8 cellular contexts compared by ENCODE assay signal in the genomic region with DNA sequence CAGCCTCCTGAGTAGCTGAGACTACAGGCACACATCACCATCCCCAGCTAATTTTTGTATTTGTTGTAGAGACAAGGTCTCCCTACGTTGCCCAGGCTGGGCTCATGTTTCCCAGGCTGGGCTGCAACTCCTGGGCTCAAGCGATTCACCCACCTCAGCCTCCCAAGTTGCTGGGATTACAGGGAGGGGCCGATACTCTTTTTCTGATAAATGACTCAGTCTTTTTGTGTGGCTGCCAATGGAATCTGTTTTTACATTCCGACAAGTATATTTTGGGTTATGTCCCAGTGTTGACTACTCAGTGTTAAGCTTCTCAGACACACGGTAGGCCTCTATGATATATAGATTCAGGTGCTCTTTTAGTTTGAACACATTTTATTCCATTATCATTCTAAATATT. TPM values are rescaled to one million over a fixed set of nuclear protein-coding genes. Genes with fewer than 3 reads are reported as not detected.
A peak's percentile ranks its signal among the peaks of the same experiment; 100 is the strongest.
DNase-seq lines count a peak whose midpoint lies in the region; ATAC-seq and TF ChIP-seq lines count a peak whose summit lies in the region.

No MANE protein-coding gene starts in this region.

- H3K9me3 ChIP-seq in CD4-positive, alpha-beta T cell (ENCODE audit: control insufficient read depth, low read length): no peaks in the 10 kb centered on the region

- no peak for TF ChIP-seq CTCF in CD4-positive, alpha-beta T cell (IDR thresholded peaks at IDR 0.05)
- TF ChIP-seq CTCF in osteocyte (IDR thresholded peaks at IDR 0.05): no peak

- H3K36me3 Mint-ChIP-seq in CD4-positive, alpha-beta T cell (ENCODE audit: low read depth): peaks cover 10% of the 10 kb centered on the region
- H3K36me3 Mint-ChIP-seq in osteocyte (ENCODE audit: unreplicated experiment): no peaks in the 10 kb centered on the region

- no peak overlapping the region for H3K27ac ChIP-seq in CD4-positive, alpha-beta T cell (ENCODE audit: low read depth, low read length)
- peak overlapping the region; percentile 67 for H3K27ac ChIP-seq in epithelial cell of prostate

- H3K27me3 ChIP-seq in CD4-positive, alpha-beta T cell (ENCODE audit: control insufficient read depth, insufficient read depth, low read length): no peaks in the 10 kb centered on the region

- H3K9me3 Mint-ChIP-seq in CD4-positive, alpha-beta T cell: no peaks in the 10 kb centered on the region
- no peaks in the 10 kb centered on the region for H3K9me3 Mint-ChIP-seq in osteocyte (ENCODE audit: unreplicated experiment)

- intact Hi-C loops in CD4-positive, alpha-beta T cell (cut with DNase I, micrococcal nuclease): loop anchor here in 1 of 2 experiments (2.0 kb wide), 1 partner anchor 58 kb away; a partner anchor contains a TSS

- CTCF ChIA-PET in CD4-positive, alpha-beta T cell (lab: Charles Lee): interaction anchor here (1.7 to 3.5 kb wide), 2 partner anchors 220 to 224 kb away, joined by 7 to 57 read pairs; no protein-coding TSS in a partner anchor

- ATAC-seq in CD4-positive, alpha-beta T cell (ENCODE audit: poor library complexity): no peak
- ATAC-seq in GM19035 (IDR thresholded peaks at IDR 0.05; ENCODE audit: unreplicated experiment) (no peak), GM18519 (IDR thresholded peaks at IDR 0.05; ENCODE audit: low FRiP score, unreplicated experiment) (no peak), HG02571 (IDR thresholded peaks at IDR 0.05; ENCODE audit: unreplicated experiment) (no peak), HG02588 (IDR thresholded peaks at IDR 0.05; ENCODE audit: unreplicated experiment) (no peak)

- POLR2A ChIA-PET in CD4-positive, alpha-beta T cell (lab: Charles Lee): interaction anchor here (3.3 to 4.7 kb wide), 3 partner anchors 48 to 224 kb away, joined by 28 to 84 read pairs (median 31); a partner anchor contains a TSS

- no peaks in the 10 kb centered on the region for H3K27me3 Mint-ChIP-seq in CD4-positive, alpha-beta T cell
- H3K27me3 Mint-ChIP-seq in osteocyte (ENCODE audit: unreplicated experiment): peaks cover 33% of the 10 kb centered on the region

- peaks cover 65% of the 10 kb centered on the region for H3K4me1 Mint-ChIP-seq in CD4-positive, alpha-beta T cell (ENCODE audit: low read depth)
- H3K4me1 Mint-ChIP-seq in osteocyte (ENCODE audit: unreplicated experiment): peaks cover 25% of the 10 kb centered on the region

- DNase-seq in CD4-positive, alpha-beta T cell: no peak
- DNase-seq in OCI-M1 (lab: John Stamatoyannopoulos, UW) (peak; percentile 48), epithelial cell of prostate (ENCODE audit: low read depth, low spot score) (peak; percentile 81), osteocyte (ENCODE audit: extremely low spot score, unreplicated experiment) (no peak)

- peak overlapping the region; percentile 89 for H3K4me3 Mint-ChIP-seq in CD4-positive, alpha-beta T cell
- H3K4me3 Mint-ChIP-seq in osteocyte (ENCODE audit: unreplicated experiment): no peak overlapping the region

- peak overlapping the region; percentile 96 for H3K27ac Mint-ChIP-seq in CD4-positive, alpha-beta T cell
- H3K27ac Mint-ChIP-seq in osteocyte (ENCODE audit: unreplicated experiment): peak overlapping the region; percentile 78

RNA-seq across cellular contexts. Expression of a gene that starts 58.1 kb away (rescaled TPM):
- total RNA-seq in CD4-positive, alpha-beta T cell: 10 to 100 TPM; 16.5 to 18.5 TPM
- total RNA-seq in osteocyte: 23.8 and 27.5 TPM in 2 replicates

Comparison
In these comparisons a context has a peak if more than half of its experiments do, and no peak if none do; other contexts are left out.
1. DNase-seq: peak in OCI-M1 (single experiment) and epithelial cell of prostate (single experiment); none in CD4-positive, alpha-beta T cell (0 of 10) and osteocyte (single experiment).